In genomic region chr6:170132561-170132991, GRCh38 we compare ENCODE assay signal across 15 cellular contexts.
DNase-seq lines count a peak whose midpoint lies in the region; ATAC-seq and TF ChIP-seq lines count a peak whose summit lies in the region.
"Had no signal": no experiment of that assay in that cellular context is flagged by ENCODE, and none has a peak within 500 bp of the region (broad histone marks: within the 10 kb centered on the region; RNA-seq: fewer than 3 reads in every experiment).

No MANE protein-coding gene starts in this region.

- no peak overlapping the region for H3K4me2 ChIP-seq in PC-9

- H3K4me1 ChIP-seq in stomach (peaks cover 17 to 34% (median 28%) of the 10 kb centered on the region in 4 donors), PC-9 (replicated peaks; ENCODE audit: insufficient read depth) (no peaks in the 10 kb centered on the region)

- no peaks in the 10 kb centered on the region for H3K9me2 ChIP-seq in PC-9 (ENCODE audit: insufficient read depth)

- H3K9me3 ChIP-seq in stomach, result no peaks in the 10 kb centered on the region
- no peaks in the 10 kb centered on the region for H3K9me3 ChIP-seq in PC-9 (ENCODE audit: insufficient read depth, low read depth)
- H3K9me3 ChIP-seq: MG63 had no signal

- no TSS peak for BruUV-seq in MCF 10A (replicated peaks; lab: Mats Ljungman, UMichigan)
- BruUV-seq in PC-9 (replicated peaks; lab: Mats Ljungman, UMichigan), result no TSS peak

- no peak for TF ChIP-seq EP300 in stomach (IDR thresholded peaks at IDR 0.05)

- no peak overlapping the region for H3K4me3 Mint-ChIP-seq in natural killer cell
- no peak overlapping the region for H3K4me3 Mint-ChIP-seq in MCF 10A (ENCODE audit: unreplicated experiment)
- H3K4me3 Mint-ChIP-seq: CD8-positive, alpha-beta memory T cell had no signal

- CTCF ChIA-PET in MCF 10A (lab: Yijun Ruan, JAX) (no interaction called here), PC-9 (lab: Charles Lee) (no interaction called here)

- intact Hi-C loops in natural killer cell (cut with micrococcal nuclease) (no loop called here), stomach (cut with DNase I; ENCODE audit: low total_unique reads) (no loop called here), MCF 10A (cut with micrococcal nuclease) (no loop called here), PC-9 (cut with micrococcal nuclease; ENCODE audit: unreplicated experiment) (no loop called here)

- POLR2A ChIA-PET in MCF 10A (lab: Yijun Ruan, JAX), result no interaction called here
- POLR2A ChIA-PET in PC-9 (lab: Charles Lee; ENCODE audit: unreplicated experiment), result no interaction called here

- H3K36me3 ChIP-seq in H7 (replicated peaks; ENCODE audit: control insufficient read depth, insufficient read depth, low read length) (no peaks in the 10 kb centered on the region), stomach (no peaks in the 10 kb centered on the region), PC-9 (ENCODE audit: low read depth) (no peaks in the 10 kb centered on the region)
- H3K36me3 ChIP-seq: BE2C, MG63 had no signal

- WGBS in stomach, 5 donors, result 88 to 94% (median 93%) methylated on average over 9 to 10 of the region's 10 CpGs

- H2AFZ ChIP-seq in PC-9, result no peak overlapping the region

- DNase-seq in H7 (peak; percentile 24), ecto neural progenitor cell (ENCODE audit: low spot score) (peak; percentile 34), natural killer cell (peak; percentile 13), stomach (peak; percentile 17), MCF 10A (ENCODE audit: unreplicated experiment) (no peak), PC-9 (no peak), hypothalamus (lab: John Stamatoyannopoulos, UW) (no peak)
- DNase-seq: BE2C; KG1; MG63; NCI-H1694 treated with DMSO at 0.1 percent for 48 hours; NCI-H69; NK-92 treated with Interleukin-12 subunit alpha and Interleukin-12 subunit beta, amount 100 ng/mL, for 24 hours; OCI-M1 had no signal

- no peaks in the 10 kb centered on the region for H3K79me2 ChIP-seq in PC-9 (ENCODE audit: low read depth)

- H3K27ac Mint-ChIP-seq in natural killer cell (no peak overlapping the region), MCF 10A (ENCODE audit: low read depth, unreplicated experiment) (no peak overlapping the region)

- TF ChIP-seq CTCF in natural killer cell (IDR thresholded peaks at IDR 0.05) (no peak), stomach (IDR thresholded peaks at IDR 0.05) (no peak), MCF 10A (IDR thresholded peaks at IDR 0.05; ENCODE audit: unreplicated experiment) (no peak), PC-9 (conservative IDR thresholded peaks at IDR 0.05) (no peak)

- no peaks in the 10 kb centered on the region for H3F3A ChIP-seq in PC-9 (ENCODE audit: insufficient read depth, low read depth)

- H3K36me3 Mint-ChIP-seq in natural killer cell, result no peaks in the 10 kb centered on the region
- no peaks in the 10 kb centered on the region for H3K36me3 Mint-ChIP-seq in MCF 10A (ENCODE audit: insufficient read depth, unreplicated experiment)
- H3K36me3 Mint-ChIP-seq: CD8-positive, alpha-beta memory T cell had no signal

- no peak for ATAC-seq in natural killer cell

- no peaks in the 10 kb centered on the region for H3K27me3 ChIP-seq in H7 (ENCODE audit: control insufficient read depth, insufficient read depth, low read length)
- H3K27me3 ChIP-seq in stomach, result no peaks in the 10 kb centered on the region
- peaks cover 78% of the 10 kb centered on the region for H3K27me3 ChIP-seq in PC-9 (ENCODE audit: insufficient read depth, low read depth)
- H3K27me3 ChIP-seq: BE2C, MG63 had no signal

- no peak for TF ChIP-seq POLR2A in stomach (IDR thresholded peaks at IDR 0.05)

- peaks cover 0 to 3% of the 10 kb centered on the region in 2 donors for H3K27me3 Mint-ChIP-seq in natural killer cell (ENCODE audit: low read depth in 2 of 2)
- no peaks in the 10 kb centered on the region for H3K27me3 Mint-ChIP-seq in MCF 10A (ENCODE audit: insufficient read depth, unreplicated experiment)

- H3K4me3 ChIP-seq in H7 (ENCODE audit: insufficient read depth, low read depth, low read length), result no peak overlapping the region
- no peak overlapping the region for H3K4me3 ChIP-seq in stomach
- H3K4me3 ChIP-seq in PC-9, result no peak overlapping the region
- H3K4me3 ChIP-seq: MG63 had no signal

- H3K4me1 Mint-ChIP-seq in natural killer cell (peaks cover 0 to 17% of the 10 kb centered on the region in 2 donors), MCF 10A (ENCODE audit: insufficient read depth, unreplicated experiment) (peaks cover 8% of the 10 kb centered on the region)
- H3K4me1 Mint-ChIP-seq: CD8-positive, alpha-beta memory T cell had no signal

- H4K20me1 ChIP-seq in PC-9 (ENCODE audit: insufficient read depth), result no peaks in the 10 kb centered on the region

- H3K27ac ChIP-seq in stomach, result no peak overlapping the region
- H3K27ac ChIP-seq in PC-9, result no peak overlapping the region

- H3K9me3 Mint-ChIP-seq in natural killer cell (no peaks in the 10 kb centered on the region), MCF 10A (ENCODE audit: unreplicated experiment) (no peaks in the 10 kb centered on the region)
- H3K9me3 Mint-ChIP-seq: CD8-positive, alpha-beta memory T cell had no signal

Comparison
In these comparisons a context has a peak if more than half of its experiments do, and no peak if none do; other contexts are left out.
1. DNase-seq: peak in H7 (single experiment), ecto neural progenitor cell (single experiment), natural killer cell (single experiment) and stomach (single experiment); none in MCF 10A (single experiment), PC-9 (0 of 2) and hypothalamus (0 of 51).